In the genomic region with DNA sequence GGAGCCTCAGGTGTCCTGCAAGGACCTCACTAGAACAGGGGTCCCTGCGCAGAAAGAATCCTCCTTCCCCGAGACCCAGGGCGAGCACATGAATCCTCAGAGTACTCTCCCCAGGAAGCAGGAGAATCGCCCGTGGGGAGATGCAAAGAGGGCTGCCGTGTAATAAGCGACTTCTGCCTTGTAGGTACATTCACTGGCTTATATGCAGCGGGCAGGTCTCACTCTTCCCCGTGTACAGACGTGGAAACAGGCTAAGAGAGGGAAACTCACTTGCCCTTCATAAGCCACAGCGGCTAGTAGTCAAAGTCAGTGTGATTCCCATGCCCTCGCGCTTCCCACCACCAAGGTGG, we compare ENCODE assay signal across 8 cellular contexts. TPM values are rescaled to one million over a fixed set of nuclear protein-coding genes. Genes with fewer than 3 reads are reported as not detected.
A peak's percentile ranks its signal among the peaks of the same experiment; 100 is the strongest.
DNase-seq lines count a peak whose midpoint lies in the region; TF ChIP-seq lines count a peak whose summit lies in the region.

No MANE protein-coding gene starts in this region.

- H3K27ac Mint-ChIP-seq in activated CD4-positive, alpha-beta T cell treated with anti-CD3 and anti-CD28 coated beads, Interleukin-2, amount 10 ng/mL, durations not matched to agents 7 days and 5 days = peak overlapping the region; percentile 93
- peak overlapping the region; percentile 58 for H3K27ac Mint-ChIP-seq in osteocyte (ENCODE audit: unreplicated experiment)

- peaks cover 34% of the 10 kb centered on the region for H3K36me3 ChIP-seq in OCI-LY7 (ENCODE audit: insufficient read depth, low read length)

- TF ChIP-seq CTCF in OCI-LY7 (conservative IDR thresholded peaks at IDR 0.05; ENCODE audit: low read length) (no peak), osteocyte (IDR thresholded peaks at IDR 0.05) (no peak)

- intact Hi-C loops in OCI-LY7 (cut with micrococcal nuclease; ENCODE audit: unreplicated experiment) = loop anchor here (1.0 to 10.0 kb wide), 3 partner anchors 16 to 460 kb away; a partner anchor contains a TSS

- H2AFZ ChIP-seq in OCI-LY7 (ENCODE audit: low read length) = peak overlapping the region; percentile 47; the same call in 1 of the 2 replicates

- H3K9me3 ChIP-seq in OCI-LY7 (ENCODE audit: low read length) = no peaks in the 10 kb centered on the region

- POLR2A ChIA-PET in activated CD4-positive, alpha-beta T cell treated with anti-CD3 and anti-CD28 coated beads, Interleukin-2, amount 10 ng/mL, durations not matched to agents 7 days and 5 days (lab: Charles Lee) = no interaction called here
- POLR2A ChIA-PET in OCI-LY7 (lab: Charles Lee) = interaction anchor here (1.1 to 2.5 kb wide), 4 partner anchors 11 to 160 kb away, joined by 3 to 21 read pairs (median 6); no protein-coding TSS in a partner anchor

- no peaks in the 10 kb centered on the region for H3K9me3 Mint-ChIP-seq in activated CD4-positive, alpha-beta T cell treated with anti-CD3 and anti-CD28 coated beads, Interleukin-2, amount 10 ng/mL, durations not matched to agents 7 days and 5 days
- H3K9me3 Mint-ChIP-seq in osteocyte (ENCODE audit: unreplicated experiment) = no peaks in the 10 kb centered on the region

- H3K36me3 Mint-ChIP-seq in activated CD4-positive, alpha-beta T cell treated with anti-CD3 and anti-CD28 coated beads, Interleukin-2, amount 10 ng/mL, durations not matched to agents 7 days and 5 days (ENCODE audit: low read depth) = peaks cover 20% of the 10 kb centered on the region
- no peaks in the 10 kb centered on the region for H3K36me3 Mint-ChIP-seq in osteocyte (ENCODE audit: unreplicated experiment)

- BruUV-seq in OCI-LY7 (replicated peaks; lab: Mats Ljungman, UMichigan) = TSS peak; percentile 73

- H3K4me3 ChIP-seq in OCI-LY7 (ENCODE audit: low read depth, low read length, poor library complexity, severe bottlenecking) = peak overlapping the region; percentile 95

- no peaks in the 10 kb centered on the region for H4K20me1 ChIP-seq in OCI-LY7 (ENCODE audit: insufficient read depth, low read length)

- H3K79me2 ChIP-seq in OCI-LY7 (ENCODE audit: insufficient read depth, low read depth, low read length) = peaks cover 34% of the 10 kb centered on the region; the same call in 1 of the 2 replicates

- CTCF ChIA-PET in activated CD4-positive, alpha-beta T cell treated with anti-CD3 and anti-CD28 coated beads, Interleukin-2, amount 10 ng/mL, durations not matched to agents 7 days and 5 days (lab: Charles Lee) = interaction anchor here (0.7 to 2.5 kb wide), 5 partner anchors 10 to 69 kb away, joined by 3 to 26 read pairs (median 4); no protein-coding TSS in a partner anchor
- CTCF ChIA-PET in OCI-LY7 (lab: Charles Lee; ENCODE audit: unreplicated experiment) = no interaction called here

- peak overlapping the region; percentile 87 for H3K27ac ChIP-seq in OCI-LY7 (ENCODE audit: low read depth, low read length, poor library complexity, severe bottlenecking)

- H3K4me3 Mint-ChIP-seq in activated CD4-positive, alpha-beta T cell treated with anti-CD3 and anti-CD28 coated beads, Interleukin-2, amount 10 ng/mL, durations not matched to agents 7 days and 5 days = peak overlapping the region; percentile 80
- H3K4me3 Mint-ChIP-seq in osteocyte (ENCODE audit: unreplicated experiment) = peak overlapping the region; percentile 76

- TF ChIP-seq POLR2A in erythroblast (IDR thresholded peaks at IDR 0.05; ENCODE audit: low read length) = no peak

- no peaks in the 10 kb centered on the region for H3K9me2 ChIP-seq in OCI-LY7 (ENCODE audit: insufficient read depth, low read length)

- DNase-seq in activated CD4-positive, alpha-beta T cell treated with anti-CD3 and anti-CD28 coated beads, Interleukin-2, amount 10 ng/mL, durations not matched to agents 7 days and 5 days = peak; percentile 30
- no peak for DNase-seq in activated CD4-positive, alpha-beta T cell treated with anti-CD3 and anti-CD28 coated beads for 48 hours
- DNase-seq in OCI-LY7 (ENCODE audit: low spot score) (peak; percentile 46), erythroblast (lab: John Stamatoyannopoulos, UW) (peak; percentile 63 to 76), osteocyte (ENCODE audit: extremely low spot score, unreplicated experiment) (no peak), HuH-7 (ENCODE audit: low spot score) (no peak), NCI-H2081 (lab: John Stamatoyannopoulos, UW) (no peak), Kasumi-1 (lab: John Stamatoyannopoulos, UW) (no peak)

- H3K4me1 Mint-ChIP-seq in activated CD4-positive, alpha-beta T cell treated with anti-CD3 and anti-CD28 coated beads, Interleukin-2, amount 10 ng/mL, durations not matched to agents 7 days and 5 days = peaks cover 39% of the 10 kb centered on the region
- peaks cover 23% of the 10 kb centered on the region for H3K4me1 Mint-ChIP-seq in osteocyte (ENCODE audit: unreplicated experiment)

- H3K27me3 Mint-ChIP-seq in activated CD4-positive, alpha-beta T cell treated with anti-CD3 and anti-CD28 coated beads, Interleukin-2, amount 10 ng/mL, durations not matched to agents 7 days and 5 days = no peaks in the 10 kb centered on the region
- no peaks in the 10 kb centered on the region for H3K27me3 Mint-ChIP-seq in osteocyte (ENCODE audit: unreplicated experiment)

- peaks cover 35% of the 10 kb centered on the region for H3K4me1 ChIP-seq in OCI-LY7 (ENCODE audit: insufficient read depth, low read length, poor library complexity, severe bottlenecking)

- H3K4me2 ChIP-seq in OCI-LY7 (ENCODE audit: low read length) = peak overlapping the region; percentile 74

RNA-seq across cellular contexts. Expression of a gene that starts 0.4 kb away (rescaled TPM):
- total RNA-seq in activated CD4-positive, alpha-beta T cell treated with anti-CD3 and anti-CD28 coated beads, Interleukin-2, amount 10 ng/mL, durations not matched to agents 7 days and 5 days = 10 to 100 TPM; 56.8 to 66.1 TPM
- total RNA-seq in OCI-LY7 (2014; rRNA removed; shearing (Covaris generic)) = 78.0 and 82.9 TPM in 2 replicates
- total RNA-seq in OCI-LY7 (2022) = 112 and 126 TPM in 2 replicates
- total RNA-seq in osteocyte = 4.2 and 4.8 TPM in 2 replicates

RNA-seq across cellular contexts. Expression of a gene that starts 16.7 kb away (rescaled TPM):
- 10 to 100 TPM; 25.4 to 27.6 TPM for total RNA-seq in activated CD4-positive, alpha-beta T cell treated with anti-CD3 and anti-CD28 coated beads, Interleukin-2, amount 10 ng/mL, durations not matched to agents 7 days and 5 days
- total RNA-seq in OCI-LY7 (2014; rRNA removed; shearing (Covaris generic)) = 10.1 and 12.0 TPM in 2 replicates
- 21.3 and 24.5 TPM in 2 replicates for total RNA-seq in OCI-LY7 (2022)
- 24.5 and 24.7 TPM in 2 replicates for total RNA-seq in osteocyte

RNA-seq across cellular contexts. Expression of a gene that starts 49.7 kb away (rescaled TPM):
- under 1 TPM in 1 of 2 experiments, not detected in 1; 0.10 TPM for total RNA-seq in activated CD4-positive, alpha-beta T cell treated with anti-CD3 and anti-CD28 coated beads, Interleukin-2, amount 10 ng/mL, durations not matched to agents 7 days and 5 days
- total RNA-seq in OCI-LY7 (2014; rRNA removed; shearing (Covaris generic)) = not detected in 2 replicates
- total RNA-seq in OCI-LY7 (2022) (not detected in 2 replicates), osteocyte (3.8 and 4.8 TPM in 2 replicates)

Comparison
In these comparisons a context has a peak if more than half of its experiments do, and no peak if none do; other contexts are left out.
1. DNase-seq: peak in activated CD4-positive, alpha-beta T cell treated with anti-CD3 and anti-CD28 coated beads, Interleukin-2, amount 10 ng/mL, durations not matched to agents 7 days and 5 days (single experiment), OCI-LY7 (single experiment) and erythroblast (2 of 2); none in activated CD4-positive, alpha-beta T cell treated with anti-CD3 and anti-CD28 coated beads for 48 hours (single experiment), osteocyte (single experiment), HuH-7 (single experiment), NCI-H2081 (0 of 2) and Kasumi-1 (0 of 2).
2. RNA of a gene that starts 0.4 kb away (total RNA-seq): 78.0 to 126 TPM in OCI-LY7 and 56.8 to 66.1 TPM in activated CD4-positive, alpha-beta T cell treated with anti-CD3 and anti-CD28 coated beads, Interleukin-2, amount 10 ng/mL, durations not matched to agents 7 days and 5 days; 4.2 to 4.8 TPM in osteocyte; every median in the first group is over 10 times any median in the second.